12 cellular contexts compared by ENCODE assay signal in the genomic region with DNA sequence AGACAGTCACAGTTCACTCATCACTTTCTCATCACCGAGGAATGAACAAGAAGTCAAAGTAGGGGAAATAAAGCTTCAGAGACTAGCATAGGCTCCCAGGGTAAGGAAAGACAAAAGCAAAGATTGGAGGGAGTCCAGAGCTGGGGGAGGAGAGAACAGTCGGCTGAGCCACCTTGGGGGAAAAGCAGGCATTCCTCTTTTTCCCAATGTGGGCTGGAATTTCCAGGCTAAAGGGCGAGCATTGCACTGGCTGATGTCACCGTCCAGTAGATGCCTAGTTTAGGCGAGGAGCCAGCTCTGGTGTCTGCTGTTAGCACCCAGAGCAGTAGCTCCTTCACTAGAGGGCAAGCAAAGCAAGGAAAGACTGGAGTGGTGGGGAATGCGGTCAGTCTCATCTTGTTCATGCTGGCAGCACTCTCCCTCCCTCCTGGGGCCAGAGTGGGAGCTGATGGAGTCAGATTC. TPM values are rescaled to one million over a fixed set of nuclear protein-coding genes. Genes with fewer than 3 reads are reported as not detected.
DNase-seq lines count a peak whose midpoint lies in the region; ATAC-seq and TF ChIP-seq lines count a peak whose summit lies in the region.
"Had no signal": no experiment of that assay in that cellular context is flagged by ENCODE, and none has a peak within 500 bp of the region (broad histone marks: within the 10 kb centered on the region; RNA-seq: fewer than 3 reads in every experiment).

No MANE protein-coding gene starts in this region.

- H3K36me3 Mint-ChIP-seq in nephron progenitor cell (ENCODE audit: low read depth) = no peaks in the 10 kb centered on the region
- H3K36me3 Mint-ChIP-seq in activated T-helper 17 cell treated with anti-CD3 and anti-CD28 coated beads, Interleukin-2, amount 50 U/mL, for 72 hours (ENCODE audit: low read depth) = no peaks in the 10 kb centered on the region
- no peaks in the 10 kb centered on the region for H3K36me3 Mint-ChIP-seq in CD4-positive, alpha-beta T cell (ENCODE audit: low read depth)
- H3K36me3 Mint-ChIP-seq: activated naive CD4-positive, alpha-beta T cell treated with anti-CD3 and anti-CD28 coated beads, Interleukin-2, amount 50 U/mL, for 72 hours; natural killer cell had no signal

- DNase-seq in GM04504 (ENCODE audit: low read depth) (peak; percentile 50), MG63 (peak; percentile 85), esophagus muscularis mucosa (ENCODE audit: extremely low spot score) (peak; percentile 86), nephron progenitor cell (peak; percentile 29)
- no peak for DNase-seq in stimulated activated naive CD4-positive, alpha-beta T cell (lab: John Stamatoyannopoulos, UW)
- DNase-seq in CD4-positive, alpha-beta T cell = no peak
- DNase-seq: esophagus squamous epithelium, natural killer cell, NCI-H526 had no signal

- H3K9me3 ChIP-seq in MG63 (no peaks in the 10 kb centered on the region), esophagus muscularis mucosa (no peaks in the 10 kb centered on the region)
- no peaks in the 10 kb centered on the region for H3K9me3 ChIP-seq in CD4-positive, alpha-beta T cell (ENCODE audit: control insufficient read depth, low read length)
- H3K9me3 ChIP-seq: esophagus squamous epithelium had no signal

- no peak overlapping the region for H3K4me3 ChIP-seq in MG63
- H3K4me3 ChIP-seq in esophagus muscularis mucosa = no peak overlapping the region
- H3K4me3 ChIP-seq: esophagus squamous epithelium had no signal

- CTCF ChIA-PET in CD4-positive, alpha-beta T cell (lab: Charles Lee) = no interaction called here

- H3K27me3 ChIP-seq in MG63 (no peaks in the 10 kb centered on the region), esophagus muscularis mucosa (no peaks in the 10 kb centered on the region)
- peaks cover 10% of the 10 kb centered on the region for H3K27me3 ChIP-seq in CD4-positive, alpha-beta T cell (ENCODE audit: control insufficient read depth, insufficient read depth, low read length)

- peaks cover 36% of the 10 kb centered on the region for H3K4me1 Mint-ChIP-seq in nephron progenitor cell
- H3K4me1 Mint-ChIP-seq in activated T-helper 17 cell treated with anti-CD3 and anti-CD28 coated beads, Interleukin-2, amount 50 U/mL, for 72 hours = no peaks in the 10 kb centered on the region
- no peaks in the 10 kb centered on the region for H3K4me1 Mint-ChIP-seq in CD4-positive, alpha-beta T cell (ENCODE audit: low read depth)

- H3K27ac ChIP-seq in esophagus muscularis mucosa (replicated peaks in 1 of 4) = no peak overlapping the region
- no peak overlapping the region for H3K27ac ChIP-seq in CD4-positive, alpha-beta T cell (ENCODE audit: low read depth, low read length)

- peaks cover 0 to 4% (median 0%) of the 10 kb centered on the region in 4 donors for H3K4me1 ChIP-seq in esophagus muscularis mucosa

- TF ChIP-seq CTCF in esophagus muscularis mucosa (IDR thresholded peaks at IDR 0.05) = no peak
- no peak for TF ChIP-seq CTCF in nephron progenitor cell (IDR thresholded peaks at IDR 0.05)
- TF ChIP-seq CTCF in CD4-positive, alpha-beta T cell (IDR thresholded peaks at IDR 0.05) = no peak

- no peak for TF ChIP-seq POLR2A in esophagus muscularis mucosa (IDR thresholded peaks at IDR 0.05; ENCODE audit: low read depth)

- no peak for TF ChIP-seq EP300 in esophagus muscularis mucosa (IDR thresholded peaks at IDR 0.05)

- H3K9me3 Mint-ChIP-seq in nephron progenitor cell = no peaks in the 10 kb centered on the region
- no peaks in the 10 kb centered on the region for H3K9me3 Mint-ChIP-seq in activated T-helper 17 cell treated with anti-CD3 and anti-CD28 coated beads, Interleukin-2, amount 50 U/mL, for 72 hours
- H3K9me3 Mint-ChIP-seq in CD4-positive, alpha-beta T cell = no peaks in the 10 kb centered on the region
- H3K9me3 Mint-ChIP-seq: activated naive CD4-positive, alpha-beta T cell treated with anti-CD3 and anti-CD28 coated beads, Interleukin-2, amount 50 U/mL, for 72 hours; natural killer cell had no signal

- no peak overlapping the region for H3K4me3 Mint-ChIP-seq in nephron progenitor cell
- H3K4me3 Mint-ChIP-seq in activated T-helper 17 cell treated with anti-CD3 and anti-CD28 coated beads, Interleukin-2, amount 50 U/mL, for 72 hours = no peak overlapping the region
- H3K4me3 Mint-ChIP-seq in CD4-positive, alpha-beta T cell = no peak overlapping the region
- H3K4me3 Mint-ChIP-seq: natural killer cell had no signal

- no peaks in the 10 kb centered on the region for H3K36me3 ChIP-seq in MG63
- H3K36me3 ChIP-seq in esophagus muscularis mucosa = no peaks in the 10 kb centered on the region

- intact Hi-C loops in esophagus muscularis mucosa (cut with DNase I) = no loop called here
- intact Hi-C loops in CD4-positive, alpha-beta T cell (cut with DNase I, micrococcal nuclease) = no loop called here

- ATAC-seq in activated T-helper 17 cell treated with anti-CD3 and anti-CD28 coated beads, Interleukin-2, amount 50 U/mL, for 72 hours (replicated peaks) = no peak
- no peak for ATAC-seq in CD4-positive, alpha-beta T cell (ENCODE audit: poor library complexity)
- ATAC-seq in GM21367 (IDR thresholded peaks at IDR 0.05; ENCODE audit: unreplicated experiment) = no peak
- ATAC-seq: activated naive CD4-positive, alpha-beta T cell treated with anti-CD3 and anti-CD28 coated beads, Interleukin-2, amount 50 U/mL, for 72 hours; natural killer cell had no signal

- H3K27ac Mint-ChIP-seq in nephron progenitor cell = no peak overlapping the region
- H3K27ac Mint-ChIP-seq in activated T-helper 17 cell treated with anti-CD3 and anti-CD28 coated beads, Interleukin-2, amount 50 U/mL, for 72 hours = no peak overlapping the region
- no peak overlapping the region for H3K27ac Mint-ChIP-seq in CD4-positive, alpha-beta T cell
- H3K27ac Mint-ChIP-seq: activated naive CD4-positive, alpha-beta T cell treated with anti-CD3 and anti-CD28 coated beads, Interleukin-2, amount 50 U/mL, for 72 hours; natural killer cell had no signal

- POLR2A ChIA-PET in CD4-positive, alpha-beta T cell (lab: Charles Lee) = no interaction called here

- 49% methylated on average over 6 of the region's 6 CpGs for WGBS in esophagus muscularis mucosa

- peaks cover 8% of the 10 kb centered on the region for H3K27me3 Mint-ChIP-seq in nephron progenitor cell (ENCODE audit: low read depth, poor library complexity)
- peaks cover 25% of the 10 kb centered on the region for H3K27me3 Mint-ChIP-seq in activated T-helper 17 cell treated with anti-CD3 and anti-CD28 coated beads, Interleukin-2, amount 50 U/mL, for 72 hours
- H3K27me3 Mint-ChIP-seq in CD4-positive, alpha-beta T cell = peaks cover 58% of the 10 kb centered on the region

RNA-seq across cellular contexts. Expression of gene KRT75, which starts 8.5 kb away (rescaled TPM):
- not detected in 2 replicates for total RNA-seq in MG63 (2014; rRNA removed; shearing (Covaris generic); ENCODE audit: low replicate concordance)
- not detected for total RNA-seq in esophagus muscularis mucosa
- total RNA-seq in activated T-helper 17 cell treated with anti-CD3 and anti-CD28 coated beads, Interleukin-2, amount 50 U/mL, for 72 hours = not detected
- total RNA-seq in CD4-positive, alpha-beta T cell = not detected
- total RNA-seq: activated naive CD4-positive, alpha-beta T cell treated with anti-CD3 and anti-CD28 coated beads, Interleukin-2, amount 50 U/mL, for 72 hours; natural killer cell had no signal

RNA-seq across cellular contexts. Expression of gene KRT6B, which starts 9.3 kb away (rescaled TPM):
- not detected in 2 replicates for total RNA-seq in MG63 (2014; rRNA removed; shearing (Covaris generic); ENCODE audit: low replicate concordance)
- total RNA-seq in esophagus muscularis mucosa = not detected
- not detected for total RNA-seq in activated T-helper 17 cell treated with anti-CD3 and anti-CD28 coated beads, Interleukin-2, amount 50 U/mL, for 72 hours
- total RNA-seq in CD4-positive, alpha-beta T cell = not detected
- total RNA-seq: activated naive CD4-positive, alpha-beta T cell treated with anti-CD3 and anti-CD28 coated beads, Interleukin-2, amount 50 U/mL, for 72 hours; natural killer cell had no signal

RNA-seq across cellular contexts. Expression of gene KRT6C, which starts 31.0 kb away (rescaled TPM):
- total RNA-seq in MG63 (2014; rRNA removed; shearing (Covaris generic); ENCODE audit: low replicate concordance) = not detected in 2 replicates
- not detected for total RNA-seq in esophagus muscularis mucosa
- total RNA-seq in activated T-helper 17 cell treated with anti-CD3 and anti-CD28 coated beads, Interleukin-2, amount 50 U/mL, for 72 hours = not detected
- not detected for total RNA-seq in CD4-positive, alpha-beta T cell
- total RNA-seq: activated naive CD4-positive, alpha-beta T cell treated with anti-CD3 and anti-CD28 coated beads, Interleukin-2, amount 50 U/mL, for 72 hours; natural killer cell had no signal

RNA-seq across cellular contexts. Expression of gene KRT82, which starts 36.5 kb away (rescaled TPM):
- not detected in 2 replicates for total RNA-seq in MG63 (2014; rRNA removed; shearing (Covaris generic); ENCODE audit: low replicate concordance)
- not detected for total RNA-seq in esophagus muscularis mucosa
- total RNA-seq in activated T-helper 17 cell treated with anti-CD3 and anti-CD28 coated beads, Interleukin-2, amount 50 U/mL, for 72 hours = not detected
- not detected for total RNA-seq in CD4-positive, alpha-beta T cell
- total RNA-seq: activated naive CD4-positive, alpha-beta T cell treated with anti-CD3 and anti-CD28 coated beads, Interleukin-2, amount 50 U/mL, for 72 hours; esophagus squamous epithelium; natural killer cell had no signal

RNA-seq across cellular contexts. Expression of gene KRT6A, which starts 50.4 kb away (rescaled TPM):
- not detected in 2 replicates for total RNA-seq in MG63 (2014; rRNA removed; shearing (Covaris generic); ENCODE audit: low replicate concordance)
- 1 to 10 TPM in 1 of 4 donors, not detected in 3; 5.4 TPM for total RNA-seq in esophagus muscularis mucosa
- not detected for total RNA-seq in activated T-helper 17 cell treated with anti-CD3 and anti-CD28 coated beads, Interleukin-2, amount 50 U/mL, for 72 hours
- not detected for total RNA-seq in CD4-positive, alpha-beta T cell
- total RNA-seq: activated naive CD4-positive, alpha-beta T cell treated with anti-CD3 and anti-CD28 coated beads, Interleukin-2, amount 50 U/mL, for 72 hours; natural killer cell had no signal

Comparison
In these comparisons a context has a peak if more than half of its experiments do, and no peak if none do; other contexts are left out.
1. DNase-seq: peak in GM04504 (single experiment), MG63 (single experiment), esophagus muscularis mucosa (single experiment) and nephron progenitor cell (single experiment); none in stimulated activated naive CD4-positive, alpha-beta T cell (0 of 6) and CD4-positive, alpha-beta T cell (0 of 10).